Comparison of ENCODE assay signal across 1 cellular context in genomic region chr19:11554160-11554559, GRCh38.
TF ChIP-seq lines count a peak whose summit lies in the region.

No MANE protein-coding gene starts in this region.

TF ChIP-seq in GM12878, 131 proteins besides CTCF, POLR2A, EP300 and RAD21 (continued from another document):
- TF ChIP-seq, protein P1, sequence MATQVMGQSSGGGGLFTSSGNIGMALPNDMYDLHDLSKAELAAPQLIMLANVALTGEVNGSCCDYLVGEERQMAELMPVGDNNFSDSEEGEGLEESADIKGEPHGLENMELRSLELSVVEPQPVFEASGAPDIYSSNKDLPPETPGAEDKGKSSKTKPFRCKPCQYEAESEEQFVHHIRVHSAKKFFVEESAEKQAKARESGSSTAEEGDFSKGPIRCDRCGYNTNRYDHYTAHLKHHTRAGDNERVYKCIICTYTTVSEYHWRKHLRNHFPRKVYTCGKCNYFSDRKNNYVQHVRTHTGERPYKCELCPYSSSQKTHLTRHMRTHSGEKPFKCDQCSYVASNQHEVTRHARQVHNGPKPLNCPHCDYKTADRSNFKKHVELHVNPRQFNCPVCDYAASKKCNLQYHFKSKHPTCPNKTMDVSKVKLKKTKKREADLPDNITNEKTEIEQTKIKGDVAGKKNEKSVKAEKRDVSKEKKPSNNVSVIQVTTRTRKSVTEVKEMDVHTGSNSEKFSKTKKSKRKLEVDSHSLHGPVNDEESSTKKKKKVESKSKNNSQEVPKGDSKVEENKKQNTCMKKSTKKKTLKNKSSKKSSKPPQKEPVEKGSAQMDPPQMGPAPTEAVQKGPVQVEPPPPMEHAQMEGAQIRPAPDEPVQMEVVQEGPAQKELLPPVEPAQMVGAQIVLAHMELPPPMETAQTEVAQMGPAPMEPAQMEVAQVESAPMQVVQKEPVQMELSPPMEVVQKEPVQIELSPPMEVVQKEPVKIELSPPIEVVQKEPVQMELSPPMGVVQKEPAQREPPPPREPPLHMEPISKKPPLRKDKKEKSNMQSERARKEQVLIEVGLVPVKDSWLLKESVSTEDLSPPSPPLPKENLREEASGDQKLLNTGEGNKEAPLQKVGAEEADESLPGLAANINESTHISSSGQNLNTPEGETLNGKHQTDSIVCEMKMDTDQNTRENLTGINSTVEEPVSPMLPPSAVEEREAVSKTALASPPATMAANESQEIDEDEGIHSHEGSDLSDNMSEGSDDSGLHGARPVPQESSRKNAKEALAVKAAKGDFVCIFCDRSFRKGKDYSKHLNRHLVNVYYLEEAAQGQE (IDR thresholded peaks at IDR 0.05; ENCODE audit: low read depth, low read length), result no peak
- TF ChIP-seq CREB1 (IDR thresholded peaks at IDR 0.05; ENCODE audit: low read depth), result 0 out of 2 replicates have a peak, but pooled peaks have one; percentile 22
- no peak for TF ChIP-seq SPI1 (IDR thresholded peaks at IDR 0.05; ENCODE audit: borderline replicate concordance, insufficient read depth, low read depth, low read length)
- TF ChIP-seq, protein P2, sequence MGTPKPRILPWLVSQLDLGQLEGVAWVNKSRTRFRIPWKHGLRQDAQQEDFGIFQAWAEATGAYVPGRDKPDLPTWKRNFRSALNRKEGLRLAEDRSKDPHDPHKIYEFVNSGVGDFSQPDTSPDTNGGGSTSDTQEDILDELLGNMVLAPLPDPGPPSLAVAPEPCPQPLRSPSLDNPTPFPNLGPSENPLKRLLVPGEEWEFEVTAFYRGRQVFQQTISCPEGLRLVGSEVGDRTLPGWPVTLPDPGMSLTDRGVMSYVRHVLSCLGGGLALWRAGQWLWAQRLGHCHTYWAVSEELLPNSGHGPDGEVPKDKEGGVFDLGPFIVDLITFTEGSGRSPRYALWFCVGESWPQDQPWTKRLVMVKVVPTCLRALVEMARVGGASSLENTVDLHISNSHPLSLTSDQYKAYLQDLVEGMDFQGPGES (IDR thresholded peaks at IDR 0.05), result no peak
- TF ChIP-seq, protein P3, sequence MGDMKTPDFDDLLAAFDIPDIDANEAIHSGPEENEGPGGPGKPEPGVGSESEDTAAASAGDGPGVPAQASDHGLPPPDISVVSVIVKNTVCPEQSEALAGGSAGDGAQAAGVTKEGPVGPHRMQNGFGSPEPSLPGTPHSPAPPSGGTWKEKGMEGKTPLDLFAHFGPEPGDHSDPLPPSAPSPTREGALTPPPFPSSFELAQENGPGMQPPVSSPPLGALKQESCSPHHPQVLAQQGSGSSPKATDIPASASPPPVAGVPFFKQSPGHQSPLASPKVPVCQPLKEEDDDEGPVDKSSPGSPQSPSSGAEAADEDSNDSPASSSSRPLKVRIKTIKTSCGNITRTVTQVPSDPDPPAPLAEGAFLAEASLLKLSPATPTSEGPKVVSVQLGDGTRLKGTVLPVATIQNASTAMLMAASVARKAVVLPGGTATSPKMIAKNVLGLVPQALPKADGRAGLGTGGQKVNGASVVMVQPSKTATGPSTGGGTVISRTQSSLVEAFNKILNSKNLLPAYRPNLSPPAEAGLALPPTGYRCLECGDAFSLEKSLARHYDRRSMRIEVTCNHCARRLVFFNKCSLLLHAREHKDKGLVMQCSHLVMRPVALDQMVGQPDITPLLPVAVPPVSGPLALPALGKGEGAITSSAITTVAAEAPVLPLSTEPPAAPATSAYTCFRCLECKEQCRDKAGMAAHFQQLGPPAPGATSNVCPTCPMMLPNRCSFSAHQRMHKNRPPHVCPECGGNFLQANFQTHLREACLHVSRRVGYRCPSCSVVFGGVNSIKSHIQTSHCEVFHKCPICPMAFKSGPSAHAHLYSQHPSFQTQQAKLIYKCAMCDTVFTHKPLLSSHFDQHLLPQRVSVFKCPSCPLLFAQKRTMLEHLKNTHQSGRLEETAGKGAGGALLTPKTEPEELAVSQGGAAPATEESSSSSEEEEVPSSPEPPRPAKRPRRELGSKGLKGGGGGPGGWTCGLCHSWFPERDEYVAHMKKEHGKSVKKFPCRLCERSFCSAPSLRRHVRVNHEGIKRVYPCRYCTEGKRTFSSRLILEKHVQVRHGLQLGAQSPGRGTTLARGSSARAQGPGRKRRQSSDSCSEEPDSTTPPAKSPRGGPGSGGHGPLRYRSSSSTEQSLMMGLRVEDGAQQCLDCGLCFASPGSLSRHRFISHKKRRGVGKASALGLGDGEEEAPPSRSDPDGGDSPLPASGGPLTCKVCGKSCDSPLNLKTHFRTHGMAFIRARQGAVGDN (IDR thresholded peaks at IDR 0.05), result 0 out of 2 replicates have a peak, but pooled peaks have one; percentile 33
- no peak for TF ChIP-seq ZNF24 (IDR thresholded peaks at IDR 0.05)
- TF ChIP-seq RAD51 (IDR thresholded peaks at IDR 0.05), result no peak
TF ChIP-seq in GM12878: peak in this region for 32.
